1 cellular context compared by ENCODE assay signal in genomic region chr1:155135416-155136197, GRCh38.
TF ChIP-seq lines count a peak whose summit lies in the region.

TSS of gene SLC50A1 (plus strand) at chr1:155135852. CDS start at chr1:155135912, 60 bp downstream.

TF ChIP-seq in HepG2, 621 proteins besides CTCF, POLR2A, EP300 and RAD21 (continued from another document and continues in another):
- no peak for TF ChIP-seq ARID5B (CRISPR knock-in tag; IDR thresholded peaks at IDR 0.05)
- no peak for TF ChIP-seq EZH2 (conservative IDR thresholded peaks at IDR 0.05; ENCODE audit: low read depth, low read length)
- TF ChIP-seq ATF2 (CRISPR knock-in tag; IDR thresholded peaks at IDR 0.05) = peak; percentile 43; the same call in 1 of the 2 replicates
- TF ChIP-seq GPBP1L1 (CRISPR knock-in tag; IDR thresholded peaks at IDR 0.05) = no peak
- no peak for TF ChIP-seq CENPX (CRISPR knock-in tag; IDR thresholded peaks at IDR 0.05)
- TF ChIP-seq ZNF274 (CRISPR knock-in tag; IDR thresholded peaks at IDR 0.05) = peak; percentile 55; the same call in 1 of the 2 replicates
- TF ChIP-seq ZNF589 (CRISPR knock-in tag; conservative IDR thresholded peaks at IDR 0.05) = peak; percentile 34; the same call in 1 of the 2 replicates
- no peak for TF ChIP-seq SYNCRIP (IDR thresholded peaks at IDR 0.05; ENCODE audit: insufficient read depth, low read depth, low read length)
- TF ChIP-seq POLR2AphosphoS5 (IDR thresholded peaks at IDR 0.05; ENCODE audit: low read depth, low read length) = peak; percentile 74
- no peak for TF ChIP-seq TEF (CRISPR knock-in tag; IDR thresholded peaks at IDR 0.05)
- peak; percentile 90 for TF ChIP-seq GMEB1 (CRISPR knock-in tag; IDR thresholded peaks at IDR 0.05; ENCODE audit: borderline replicate concordance)
- TF ChIP-seq ZNF674 (CRISPR knock-in tag; IDR thresholded peaks at IDR 0.05; ENCODE audit: low read depth) = no peak
- no peak for TF ChIP-seq ZNF564 (CRISPR knock-in tag; IDR thresholded peaks at IDR 0.05)
- TF ChIP-seq ZNF547 (CRISPR knock-in tag; IDR thresholded peaks at IDR 0.05) = peak; percentile 23
- 0 out of 2 replicates have a peak, but pooled peaks have one; percentile 10 for TF ChIP-seq ZIK1 (CRISPR knock-in tag; IDR thresholded peaks at IDR 0.05; ENCODE audit: borderline replicate concordance, low read depth)
- peak; percentile 49; the same call in 1 of the 2 replicates for TF ChIP-seq PAXIP1 (CRISPR knock-in tag; conservative IDR thresholded peaks at IDR 0.05)
- no peak for TF ChIP-seq NBN (conservative IDR thresholded peaks at IDR 0.05)
- no peak; the same call in 1 of the 2 replicates for TF ChIP-seq SMC3 (IDR thresholded peaks at IDR 0.05; ENCODE audit: low read length)
- TF ChIP-seq KDM3A (CRISPR knock-in tag; IDR thresholded peaks at IDR 0.05; ENCODE audit: low read depth) = no peak
- no peak for TF ChIP-seq GPN1 (CRISPR knock-in tag; IDR thresholded peaks at IDR 0.05; ENCODE audit: borderline replicate concordance)
- peak; percentile 89 for TF ChIP-seq ZSCAN29 (CRISPR knock-in tag; conservative IDR thresholded peaks at IDR 0.05)
- TF ChIP-seq ZNF557 (CRISPR knock-in tag; IDR thresholded peaks at IDR 0.05) = no peak
- no peak for TF ChIP-seq CC2D1A (CRISPR knock-in tag; IDR thresholded peaks at IDR 0.05)
- TF ChIP-seq ZNF143 (CRISPR knock-in tag; IDR thresholded peaks at IDR 0.05) = no peak; the same call in none of the 2 replicates
- no peak for TF ChIP-seq KLF6 (CRISPR knock-in tag; IDR thresholded peaks at IDR 0.05)
- TF ChIP-seq NCOA2 (CRISPR knock-in tag; IDR thresholded peaks at IDR 0.05) = no peak
- TF ChIP-seq U2AF1 (optimal IDR thresholded peaks at IDR 0.05; ENCODE audit: low read depth, low read length) = no peak
- peak; percentile 75; the same call in 1 of the 2 replicates for TF ChIP-seq E2F2 (CRISPR knock-in tag; IDR thresholded peaks at IDR 0.05; ENCODE audit: borderline replicate concordance)
- TF ChIP-seq AHR (CRISPR knock-in tag; IDR thresholded peaks at IDR 0.05) = no peak
- TF ChIP-seq TBP (CRISPR knock-in tag; IDR thresholded peaks at IDR 0.05) = no peak
- TF ChIP-seq MEIS1 (CRISPR knock-in tag; IDR thresholded peaks at IDR 0.05; ENCODE audit: borderline replicate concordance) = peak; percentile 76; the same call in 1 of the 2 replicates
- TF ChIP-seq FOXJ3 (CRISPR knock-in tag; IDR thresholded peaks at IDR 0.05; ENCODE audit: borderline replicate concordance) = no peak
- TF ChIP-seq ZNF280D (CRISPR knock-in tag; IDR thresholded peaks at IDR 0.05) = no peak
- peak; percentile 19; the same call in 1 of the 2 replicates for TF ChIP-seq HIVEP1 (CRISPR knock-in tag; IDR thresholded peaks at IDR 0.05)
- TF ChIP-seq ZNF672 (CRISPR knock-in tag; IDR thresholded peaks at IDR 0.05) = no peak
- TF ChIP-seq ATF3 (CRISPR knock-in tag; IDR thresholded peaks at IDR 0.05) = no peak
- no peak; the same call in 1 of the 2 replicates for TF ChIP-seq MIER2 (CRISPR knock-in tag; IDR thresholded peaks at IDR 0.05)
- 0 out of 2 replicates have a peak, but pooled peaks have one; percentile 43 for TF ChIP-seq BRF2 (CRISPR knock-in tag; IDR thresholded peaks at IDR 0.05)
- no peak; the same call in 1 of the 2 replicates for TF ChIP-seq ZSCAN9 (CRISPR knock-in tag; IDR thresholded peaks at IDR 0.05; ENCODE audit: borderline replicate concordance)
- TF ChIP-seq MAFF (IDR thresholded peaks at IDR 0.05; ENCODE audit: low read depth, low read length) = no peak
- TF ChIP-seq ZFP36 (IDR thresholded peaks at IDR 0.05; ENCODE audit: borderline replicate concordance, low read depth, low read length, partially characterized antibody) = no peak
- no peak for TF ChIP-seq ADNP (CRISPR knock-in tag; IDR thresholded peaks at IDR 0.05)
- TF ChIP-seq PRPF4 (IDR thresholded peaks at IDR 0.05; ENCODE audit: low read depth, low read length, poor library complexity, severe bottlenecking) = no peak
- TF ChIP-seq MXD3 (CRISPR knock-in tag; IDR thresholded peaks at IDR 0.05) = no peak
- TF ChIP-seq KDM1A (CRISPR knock-in tag; IDR thresholded peaks at IDR 0.05) = no peak
- TF ChIP-seq ZNF883 (CRISPR knock-in tag; IDR thresholded peaks at IDR 0.05; ENCODE audit: not compliant biosample characterization) = peak; percentile 58
